In the genomic region with DNA sequence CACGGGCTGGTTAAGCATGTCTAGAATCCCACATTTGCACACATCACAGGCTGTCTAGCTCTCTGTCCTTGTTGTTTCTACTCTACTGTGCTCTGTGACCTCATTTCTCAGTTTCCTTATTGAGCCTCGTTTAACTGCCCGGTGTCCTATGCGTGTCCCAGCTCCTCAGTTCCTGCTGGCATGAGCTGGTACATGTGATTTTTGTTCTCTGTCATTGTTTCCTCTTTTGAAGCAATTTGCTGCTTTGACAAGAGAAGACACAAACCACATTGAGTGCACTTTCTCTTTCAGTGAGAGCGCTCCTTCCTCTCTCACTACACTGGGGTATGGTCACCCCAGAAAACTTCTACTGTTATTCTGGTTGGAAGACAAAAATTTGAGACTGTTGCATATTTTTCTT, we compare ENCODE assay signal across 9 cellular contexts.
DNase-seq lines count a peak whose midpoint lies in the region; ATAC-seq lines count a peak whose summit lies in the region.
"Had no signal": no experiment of that assay in that cellular context is flagged by ENCODE, and none has a peak within 500 bp of the region (broad histone marks: within the 10 kb centered on the region; RNA-seq: fewer than 3 reads in every experiment).

No MANE protein-coding gene starts in this region.

- no peaks in the 10 kb centered on the region for H3K36me3 Mint-ChIP-seq in natural killer cell treated with Interleukin-12 subunit alpha and Interleukin-12 subunit beta and Interleukin-15 and Interleukin-18, amount 100 ng/mL, for 72 hours

- no peak overlapping the region for H3K27ac Mint-ChIP-seq in natural killer cell treated with Interleukin-12 subunit alpha and Interleukin-12 subunit beta and Interleukin-15 and Interleukin-18, amount 100 ng/mL, for 72 hours

- DNase-seq in Ammon's horn (ENCODE audit: low spot score), result peak; percentile 58
- DNase-seq in NOMO-1 treated with DMSO at 0.1 percent for 48 hours (lab: John Stamatoyannopoulos, UW; ENCODE audit: unreplicated experiment), result peak; percentile 83
- no peak for DNase-seq in epidermal melanocyte (ENCODE audit: insufficient read length, low spot score)
- DNase-seq in natural killer cell treated with Interleukin-12 subunit alpha and Interleukin-12 subunit beta and Interleukin-15 and Interleukin-18, amount 100 ng/mL, for 72 hours (ENCODE audit: low spot score), result no peak
- DNase-seq in AG08395 (ENCODE audit: low spot score), result no peak
- DNase-seq in activated naive CD4-positive, alpha-beta T cell treated with Interleukin-2 at 50 U/mL for 16 hours, result no peak
- DNase-seq: C1 segment of cervical spinal cord had no signal

- H3K4me3 Mint-ChIP-seq in natural killer cell treated with Interleukin-12 subunit alpha and Interleukin-12 subunit beta and Interleukin-15 and Interleukin-18, amount 100 ng/mL, for 72 hours, result no peak overlapping the region

- peaks cover 0 to 5% of the 10 kb centered on the region in 2 donors for H3K4me1 Mint-ChIP-seq in natural killer cell treated with Interleukin-12 subunit alpha and Interleukin-12 subunit beta and Interleukin-15 and Interleukin-18, amount 100 ng/mL, for 72 hours (ENCODE audit: low read depth in 2 of 2)

- peaks cover 0 to 2% of the 10 kb centered on the region in 2 donors for H3K27me3 Mint-ChIP-seq in natural killer cell treated with Interleukin-12 subunit alpha and Interleukin-12 subunit beta and Interleukin-15 and Interleukin-18, amount 100 ng/mL, for 72 hours

- H3K9me3 Mint-ChIP-seq in natural killer cell treated with Interleukin-12 subunit alpha and Interleukin-12 subunit beta and Interleukin-15 and Interleukin-18, amount 100 ng/mL, for 72 hours, result no peaks in the 10 kb centered on the region

- ATAC-seq in GM18909 (IDR thresholded peaks at IDR 0.05; ENCODE audit: poor library complexity, unreplicated experiment) (peak; percentile 98), HG02852 (IDR thresholded peaks at IDR 0.05; ENCODE audit: unreplicated experiment) (peak; percentile 96)
- no peak for ATAC-seq in natural killer cell treated with Interleukin-12 subunit alpha and Interleukin-12 subunit beta and Interleukin-15 and Interleukin-18, amount 100 ng/mL, for 72 hours

Comparison
In these comparisons a context has a peak if more than half of its experiments do, and no peak if none do; other contexts are left out.
1. DNase-seq: peak in Ammon's horn (single experiment) and NOMO-1 treated with DMSO at 0.1 percent for 48 hours (single experiment); none in epidermal melanocyte (single experiment), natural killer cell treated with Interleukin-12 subunit alpha and Interleukin-12 subunit beta and Interleukin-15 and Interleukin-18, amount 100 ng/mL, for 72 hours (single experiment), AG08395 (single experiment) and activated naive CD4-positive, alpha-beta T cell treated with Interleukin-2 at 50 U/mL for 16 hours (single experiment).
2. ATAC-seq: peak in GM18909 (single experiment) and HG02852 (single experiment); none in natural killer cell treated with Interleukin-12 subunit alpha and Interleukin-12 subunit beta and Interleukin-15 and Interleukin-18, amount 100 ng/mL, for 72 hours (0 of 2).